In the genomic region with DNA sequence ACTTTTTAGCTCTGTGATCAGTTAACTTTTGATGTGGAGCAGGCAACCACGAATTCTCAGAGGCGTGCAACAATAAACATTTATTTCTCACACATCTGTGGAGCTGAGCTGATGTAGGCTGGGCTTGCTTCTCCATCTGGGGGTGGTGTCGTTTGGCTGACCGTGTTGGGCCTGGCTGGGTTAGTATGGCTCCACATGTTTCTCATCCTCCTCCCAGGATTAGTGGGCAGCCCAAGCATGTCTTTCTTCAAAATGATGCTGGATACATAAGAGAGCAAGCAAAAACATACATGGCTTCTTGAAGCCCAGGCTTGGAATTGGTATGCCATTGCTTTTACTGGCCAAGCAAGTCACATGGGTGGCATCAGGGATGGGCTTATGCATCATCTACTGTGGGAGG, we compare ENCODE assay signal across 23 cellular contexts.
"Had no signal": no experiment of that assay in that cellular context is flagged by ENCODE, and none has a peak within 500 bp of the region (broad histone marks: within the 10 kb centered on the region; RNA-seq: fewer than 3 reads in every experiment).

No MANE protein-coding gene starts in this region.

- ATAC-seq: left lung; mucosa of descending colon; naive thymus-derived CD4-positive, alpha-beta T cell had no signal

- H3K4me1 ChIP-seq: left lung, parathyroid adenoma had no signal

- H3K4me3 ChIP-seq: cardiac muscle cell, left lung, mucosa of descending colon, sigmoid colon, tibial artery had no signal

- FAIRE-seq: urothelium cell line had no signal

- H3K9me3 ChIP-seq: left lung, mucosa of descending colon, sigmoid colon, tibial artery had no signal

- H3K27ac ChIP-seq: cardiac muscle cell, left lung, parathyroid adenoma, tibial artery, VCaP had no signal

- H3K9ac ChIP-seq: parathyroid adenoma had no signal

- H3K36me3 ChIP-seq: cardiac muscle cell, left lung, sigmoid colon, tibial artery had no signal

- DNase-seq: activated CD4-positive, alpha-beta T cell treated with anti-CD3 and anti-CD28 coated beads for 1 hour; activated CD4-positive, alpha-beta T cell treated with anti-CD3 and anti-CD28 coated beads, Interleukin-2, amount 50 U/mL, for 48 hours; activated gamma-delta T cell treated with Interleukin-2 at 50 U/mL for 16 hours; activated naive CD8-positive, alpha-beta T cell treated with anti-CD3 and anti-CD28 coated beads for 36 hours; activated T-cell treated with anti-CD3 and anti-CD28 coated beads for 4 hours; amygdala; dermis blood vessel endothelial cell; effector memory CD4-positive, alpha-beta T cell; foreskin melanocyte; left lung; naive thymus-derived CD4-positive, alpha-beta T cell; sigmoid colon; stimulated activated CD4-positive, alpha-beta T cell treated with anti-CD3 and anti-CD28 coated beads, Interleukin-1b, Interleukin-23, amount 100 ng/mL, for 48 hours; stimulated activated CD8-positive, alpha-beta memory T cell treated with anti-CD3 and anti-CD28 coated beads, Interleukin-4, amount 100 ng/mL, for 48 hours; stimulated activated naive CD4-positive, alpha-beta T cell; SW 1271; T-helper 2 cell; tibial artery had no signal

- H3K27me3 ChIP-seq: cardiac muscle cell, sigmoid colon, tibial artery had no signal
